In genomic region chr5:167296056-167296455, GRCh38 we compare ENCODE assay signal across 2 cellular contexts.
TF ChIP-seq lines count a peak whose summit lies in the region.

No MANE protein-coding gene starts in this region.

TF ChIP-seq in SK-N-SH, 30 proteins besides CTCF, POLR2A, EP300 and RAD21:
- TF ChIP-seq ZBTB33 (IDR thresholded peaks at IDR 0.05; ENCODE audit: borderline replicate concordance, low read depth): no peak
- no peak for TF ChIP-seq YY1 (IDR thresholded peaks at IDR 0.05; ENCODE audit: low read depth)

TF ChIP-seq in SK-N-SH treated with all-trans-retinoic acid at 6 μM for 48 hours, 23 proteins besides CTCF, POLR2A, EP300 and RAD21 (continued from another document):
- TF ChIP-seq PATZ1 (CRISPR knock-in tag; IDR thresholded peaks at IDR 0.05; ENCODE audit: borderline replicate concordance) (no peak), ZNF70 (CRISPR knock-in tag; IDR thresholded peaks at IDR 0.05) (no peak), BACH2 (CRISPR knock-in tag; IDR thresholded peaks at IDR 0.05; ENCODE audit: borderline replicate concordance) (no peak), CREB5 (CRISPR knock-in tag; IDR thresholded peaks at IDR 0.05; ENCODE audit: low read depth) (no peak), PPARA (CRISPR knock-in tag; IDR thresholded peaks at IDR 0.05; ENCODE audit: borderline replicate concordance) (no peak), ZNF565 (CRISPR knock-in tag; conservative IDR thresholded peaks at IDR 0.05; ENCODE audit: low read depth) (no peak), ESRRG (CRISPR knock-in tag; IDR thresholded peaks at IDR 0.05) (no peak), TCF4 (CRISPR knock-in tag; IDR thresholded peaks at IDR 0.05; ENCODE audit: borderline replicate concordance) (no peak), RARB (CRISPR knock-in tag; IDR thresholded peaks at IDR 0.05) (no peak), ZC3H10 (CRISPR knock-in tag; IDR thresholded peaks at IDR 0.05) (no peak), CSDC2 (CRISPR knock-in tag; IDR thresholded peaks at IDR 0.05) (no peak), GLIS3 (CRISPR knock-in tag; IDR thresholded peaks at IDR 0.05) (no peak), ISL1 (CRISPR knock-in tag; IDR thresholded peaks at IDR 0.05) (no peak), CSRNP3 (CRISPR knock-in tag; IDR thresholded peaks at IDR 0.05) (no peak)
